ENCODE assay signal across 1 cellular context in genomic region chr17:66451188-66452149, GRCh38.
TF ChIP-seq lines count a peak whose summit lies in the region.

No MANE protein-coding gene starts in this region.

TF ChIP-seq in HepG2, 621 proteins besides CTCF, POLR2A, EP300 and RAD21 (continued from another document and continues in another):
- TF ChIP-seq TIGD3 (CRISPR knock-in tag; IDR thresholded peaks at IDR 0.05; ENCODE audit: borderline replicate concordance) = no peak
- no peak for TF ChIP-seq ZNF562 (CRISPR knock-in tag; IDR thresholded peaks at IDR 0.05; ENCODE audit: borderline replicate concordance)
- no peak for TF ChIP-seq ATF7-NPFF (CRISPR knock-in tag; IDR thresholded peaks at IDR 0.05; ENCODE audit: low read depth)
- no peak for TF ChIP-seq GATA4 (IDR thresholded peaks at IDR 0.05; ENCODE audit: borderline replicate concordance, low read depth)
- no peak for TF ChIP-seq RBAK (CRISPR knock-in tag; IDR thresholded peaks at IDR 0.05)
- no peak for TF ChIP-seq ZNF563 (CRISPR knock-in tag; IDR thresholded peaks at IDR 0.05)
- TF ChIP-seq EEA1 (CRISPR knock-in tag; IDR thresholded peaks at IDR 0.05; ENCODE audit: borderline replicate concordance) = no peak
- TF ChIP-seq ZFP36L2 (CRISPR knock-in tag; IDR thresholded peaks at IDR 0.05) = no peak
- no peak for TF ChIP-seq SMAD1 (CRISPR knock-in tag; IDR thresholded peaks at IDR 0.05; ENCODE audit: borderline replicate concordance, low read depth)
- TF ChIP-seq ZNF546 (CRISPR knock-in tag; conservative IDR thresholded peaks at IDR 0.05) = no peak
- peak; percentile 88 for TF ChIP-seq ZNF644 (CRISPR knock-in tag; IDR thresholded peaks at IDR 0.05; ENCODE audit: low read depth)
- no peak for TF ChIP-seq NFIC (IDR thresholded peaks at IDR 0.05; ENCODE audit: low read length)
- TF ChIP-seq MBNL3 (CRISPR knock-in tag; conservative IDR thresholded peaks at IDR 0.05) = no peak
- TF ChIP-seq E2F1 (CRISPR knock-in tag; IDR thresholded peaks at IDR 0.05) = no peak
- TF ChIP-seq ZNF766 (CRISPR knock-in tag; IDR thresholded peaks at IDR 0.05; ENCODE audit: borderline replicate concordance) = peak; percentile 37; the same call in 1 of the 2 replicates
- peak; percentile 81; the same call in 1 of the 2 replicates for TF ChIP-seq KAT7 (CRISPR knock-in tag; IDR thresholded peaks at IDR 0.05; ENCODE audit: borderline replicate concordance)
- TF ChIP-seq ZNF235 (CRISPR knock-in tag; IDR thresholded peaks at IDR 0.05; ENCODE audit: borderline replicate concordance) = no peak
- TF ChIP-seq CEBPZ (IDR thresholded peaks at IDR 0.05; ENCODE audit: low read length) = no peak
- no peak for TF ChIP-seq TBX2 (CRISPR knock-in tag; IDR thresholded peaks at IDR 0.05; ENCODE audit: borderline replicate concordance)
- TF ChIP-seq RFXAP (CRISPR knock-in tag; IDR thresholded peaks at IDR 0.05; ENCODE audit: borderline replicate concordance) = no peak
- TF ChIP-seq MATR3 (CRISPR knock-in tag; IDR thresholded peaks at IDR 0.05) = no peak
- TF ChIP-seq ZNF362 (CRISPR knock-in tag; IDR thresholded peaks at IDR 0.05; ENCODE audit: borderline replicate concordance) = no peak
- TF ChIP-seq SNAPC2 (CRISPR knock-in tag; IDR thresholded peaks at IDR 0.05) = 0 out of 2 replicates have a peak, but pooled peaks have one; percentile 72
- TF ChIP-seq HMGXB4 (CRISPR knock-in tag; IDR thresholded peaks at IDR 0.05; ENCODE audit: borderline replicate concordance in 1 of 2, low read depth in 1 of 2) = peak in 1 of 2 experiments; percentile 84; a peak in 1 of 4 replicates
- TF ChIP-seq TOE1 (CRISPR knock-in tag; IDR thresholded peaks at IDR 0.05) = peak; percentile 69; the same call in 1 of the 2 replicates
- TF ChIP-seq EHMT2 (IDR thresholded peaks at IDR 0.05; ENCODE audit: borderline replicate concordance, low read depth, low read length) = no peak
- no peak for TF ChIP-seq ZNF136 (CRISPR knock-in tag; IDR thresholded peaks at IDR 0.05; ENCODE audit: low read depth)
- no peak for TF ChIP-seq IRX3 (CRISPR knock-in tag; IDR thresholded peaks at IDR 0.05; ENCODE audit: borderline replicate concordance, low read depth)
- no peak; the same call in 1 of the 2 replicates for TF ChIP-seq TFDP1 (CRISPR knock-in tag; IDR thresholded peaks at IDR 0.05; ENCODE audit: borderline replicate concordance)
- TF ChIP-seq BRCA1 (CRISPR knock-in tag; IDR thresholded peaks at IDR 0.05) = peak; percentile 55; the same call in 1 of the 2 replicates
- TF ChIP-seq ZNF275 (CRISPR knock-in tag; IDR thresholded peaks at IDR 0.05; ENCODE audit: borderline replicate concordance) = no peak
- TF ChIP-seq PAWR (CRISPR knock-in tag; IDR thresholded peaks at IDR 0.05; ENCODE audit: borderline replicate concordance) = no peak
- no peak for TF ChIP-seq ZSCAN20 (CRISPR knock-in tag; IDR thresholded peaks at IDR 0.05; ENCODE audit: borderline replicate concordance)
- no peak for TF ChIP-seq ZNF30 (CRISPR knock-in tag; IDR thresholded peaks at IDR 0.05)
- no peak for TF ChIP-seq SMAD9 (CRISPR knock-in tag; IDR thresholded peaks at IDR 0.05)
- no peak for TF ChIP-seq XBP1 (CRISPR knock-in tag; IDR thresholded peaks at IDR 0.05)
- TF ChIP-seq HOMEZ (CRISPR knock-in tag; IDR thresholded peaks at IDR 0.05; ENCODE audit: low read depth) = peak; percentile 95
- peak; percentile 97 for TF ChIP-seq GATAD2A (CRISPR knock-in tag; IDR thresholded peaks at IDR 0.05)
- no peak for TF ChIP-seq HCFC1 (IDR thresholded peaks at IDR 0.05; ENCODE audit: low read depth, low read length)
- TF ChIP-seq ZBTB38 (CRISPR knock-in tag; IDR thresholded peaks at IDR 0.05) = peak; percentile 86
- peak; percentile 80 for TF ChIP-seq ATF2 (CRISPR knock-in tag; IDR thresholded peaks at IDR 0.05)
- peak; percentile 68 for TF ChIP-seq STAG1 (CRISPR knock-in tag; IDR thresholded peaks at IDR 0.05)
- TF ChIP-seq E2F5 (CRISPR knock-in tag; conservative IDR thresholded peaks at IDR 0.05) = no peak
- no peak for TF ChIP-seq ZNF782 (CRISPR knock-in tag; IDR thresholded peaks at IDR 0.05; ENCODE audit: borderline replicate concordance)
- TF ChIP-seq SAP130 (CRISPR knock-in tag; IDR thresholded peaks at IDR 0.05; ENCODE audit: low read depth) = peak; percentile 64
- no peak for TF ChIP-seq ZSCAN22 (CRISPR knock-in tag; IDR thresholded peaks at IDR 0.05)
- TF ChIP-seq RFX1 (IDR thresholded peaks at IDR 0.05) = no peak
- peak; percentile 40; the same call in 1 of the 2 replicates for TF ChIP-seq DPF2 (CRISPR knock-in tag; IDR thresholded peaks at IDR 0.05; ENCODE audit: borderline replicate concordance, low read depth)
- TF ChIP-seq SMAD3 (CRISPR knock-in tag; IDR thresholded peaks at IDR 0.05) = peak; percentile 75; the same call in 1 of the 2 replicates
- TF ChIP-seq NBN (conservative IDR thresholded peaks at IDR 0.05) = no peak
- TF ChIP-seq ZNF549 (CRISPR knock-in tag; IDR thresholded peaks at IDR 0.05) = no peak
- no peak for TF ChIP-seq ZNF777 (CRISPR knock-in tag; IDR thresholded peaks at IDR 0.05)
- TF ChIP-seq ZNF232 (CRISPR knock-in tag; IDR thresholded peaks at IDR 0.05; ENCODE audit: borderline replicate concordance) = 0 out of 2 replicates have a peak, but pooled peaks have one; percentile 79
- no peak for TF ChIP-seq TAF1 (CRISPR knock-in tag; IDR thresholded peaks at IDR 0.05)
- TF ChIP-seq MYPOP (CRISPR knock-in tag; IDR thresholded peaks at IDR 0.05) = no peak
- no peak for TF ChIP-seq ZNF33A (CRISPR knock-in tag; IDR thresholded peaks at IDR 0.05; ENCODE audit: borderline replicate concordance)
